In the genomic region with DNA sequence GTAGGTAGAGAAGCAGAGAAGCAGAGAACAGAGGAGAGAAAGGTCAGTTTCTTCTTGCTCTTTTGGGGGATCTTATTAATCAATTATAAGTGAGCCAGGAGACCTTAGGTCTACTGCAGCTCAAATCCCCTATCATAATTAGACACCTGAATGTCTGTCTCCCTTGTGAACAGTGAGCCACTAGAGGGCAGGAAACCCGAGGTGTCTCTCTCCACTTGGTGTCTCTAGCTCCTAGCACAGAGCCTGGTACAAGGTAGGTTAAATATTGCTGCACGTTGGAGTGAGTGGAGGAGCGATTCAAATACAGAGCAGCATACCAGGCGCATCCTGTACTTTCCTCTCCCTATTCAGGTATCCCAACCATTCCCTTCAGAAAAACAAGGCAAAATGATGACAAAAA, we compare ENCODE assay signal across 1 cellular context.
TF ChIP-seq lines count a peak whose summit lies in the region.

No MANE protein-coding gene starts in this region.

TF ChIP-seq in HepG2, 621 proteins besides CTCF, POLR2A, EP300 and RAD21:
- TF ChIP-seq, protein P1, sequence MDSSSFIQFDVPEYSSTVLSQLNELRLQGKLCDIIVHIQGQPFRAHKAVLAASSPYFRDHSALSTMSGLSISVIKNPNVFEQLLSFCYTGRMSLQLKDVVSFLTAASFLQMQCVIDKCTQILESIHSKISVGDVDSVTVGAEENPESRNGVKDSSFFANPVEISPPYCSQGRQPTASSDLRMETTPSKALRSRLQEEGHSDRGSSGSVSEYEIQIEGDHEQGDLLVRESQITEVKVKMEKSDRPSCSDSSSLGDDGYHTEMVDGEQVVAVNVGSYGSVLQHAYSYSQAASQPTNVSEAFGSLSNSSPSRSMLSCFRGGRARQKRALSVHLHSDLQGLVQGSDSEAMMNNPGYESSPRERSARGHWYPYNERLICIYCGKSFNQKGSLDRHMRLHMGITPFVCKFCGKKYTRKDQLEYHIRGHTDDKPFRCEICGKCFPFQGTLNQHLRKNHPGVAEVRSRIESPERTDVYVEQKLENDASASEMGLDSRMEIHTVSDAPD (CRISPR knock-in tag; IDR thresholded peaks at IDR 0.05): no peak
- TF ChIP-seq STAG1 (CRISPR knock-in tag; IDR thresholded peaks at IDR 0.05) (peak; percentile 40), SMC3 (IDR thresholded peaks at IDR 0.05; ENCODE audit: low read length) (peak; percentile 12; the same call in 1 of the 2 replicates)
